In the genomic region with DNA sequence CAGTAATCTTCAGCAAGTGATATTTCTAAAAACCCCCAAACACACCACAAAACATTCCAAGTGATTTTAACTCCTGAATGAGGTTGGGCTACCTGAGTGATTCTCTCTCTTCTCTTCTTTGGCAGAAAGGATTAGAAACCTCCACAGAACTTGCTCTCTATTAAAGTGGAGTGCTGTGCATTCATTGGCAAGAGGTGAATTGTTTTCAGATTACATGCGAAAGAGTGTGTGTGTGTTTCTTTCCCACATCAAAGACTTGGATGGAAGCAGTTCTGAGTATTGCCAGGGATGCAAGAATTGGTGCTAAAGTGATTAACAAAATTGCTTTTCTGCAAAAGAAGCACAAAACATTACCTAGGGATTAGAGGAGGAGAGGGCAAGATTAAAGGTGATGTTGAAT, we compare ENCODE assay signal across 16 cellular contexts. TPM values are rescaled to one million over a fixed set of nuclear protein-coding genes. Genes with fewer than 3 reads are reported as not detected.
DNase-seq lines count a peak whose midpoint lies in the region; ATAC-seq, FAIRE-seq and TF ChIP-seq lines count a peak whose summit lies in the region.
"Had no signal": no experiment of that assay in that cellular context is flagged by ENCODE, and none has a peak within 500 bp of the region (broad histone marks: within the 10 kb centered on the region; RNA-seq: fewer than 3 reads in every experiment).

No MANE protein-coding gene starts in this region.

- no peak overlapping the region for H3K4me2 ChIP-seq in A549
- H3K4me2 ChIP-seq: BLaER1 treated with 17β-estradiol and CSF1 and Interleukin-3, amounts not matched to agents 10 nM and 100 nM had no signal

- H3K4me1 ChIP-seq in A549, result 0 out of 3 replicates have a peak, but pooled peaks cover 3% of the 10 kb centered on the region
- H3K4me1 ChIP-seq in CD4-positive, alpha-beta memory T cell (ENCODE audit: insufficient read depth, low read length), result no peaks in the 10 kb centered on the region
- H3K4me1 ChIP-seq: BLaER1 treated with 17β-estradiol and CSF1 and Interleukin-3, amounts not matched to agents 10 nM and 100 nM had no signal

- peaks cover 51% of the 10 kb centered on the region for H3K27me3 Mint-ChIP-seq in activated CD4-positive, alpha-beta T cell treated with anti-CD3 and anti-CD28 coated beads, Interleukin-2, amount 10 ng/mL, durations not matched to agents 24 days and 14 days
- peaks cover 10 to 17% of the 10 kb centered on the region in 2 donors for H3K27me3 Mint-ChIP-seq in CD4-positive, alpha-beta memory T cell

- FAIRE-seq in A549 (lab: Jason Lieb, UNC), result peak; percentile 73
- FAIRE-seq: GM19239 had no signal

- ATAC-seq in A549, result no peak

- CTCF ChIA-PET in A549 (lab: Yijun Ruan, JAX), result no interaction called here
- CTCF ChIA-PET in CD4-positive, alpha-beta memory T cell (lab: Charles Lee; ENCODE audit: partially characterized antibody), result no interaction called here

- TF ChIP-seq CTCF in A549 (IDR thresholded peaks at IDR 0.05), result no peak

- H3K4me3 Mint-ChIP-seq in activated CD4-positive, alpha-beta T cell treated with anti-CD3 and anti-CD28 coated beads, Interleukin-2, amount 10 ng/mL, durations not matched to agents 24 days and 14 days, result no peak overlapping the region
- H3K4me3 Mint-ChIP-seq in CD4-positive, alpha-beta memory T cell, result no peak overlapping the region
- H3K4me3 Mint-ChIP-seq: CD4-positive, CD25-positive, alpha-beta regulatory T cell had no signal

- no peak for TF ChIP-seq POLR2A in A549 (IDR thresholded peaks at IDR 0.05; ENCODE audit: low read length)

- intact Hi-C loops in activated CD4-positive, alpha-beta T cell treated with anti-CD3 and anti-CD28 coated beads, Interleukin-2, amount 10 ng/mL, durations not matched to agents 24 days and 14 days (cut with micrococcal nuclease), result loop anchor here (1.0 to 5.0 kb wide), 2 partner anchors 8 to 74 kb away; a partner anchor contains a TSS
- intact Hi-C loops in CD4-positive, alpha-beta memory T cell (cut with micrococcal nuclease), result no loop called here

- no peak for TF ChIP-seq EP300 in A549 (IDR thresholded peaks at IDR 0.05)

- H3K36me3 Mint-ChIP-seq in activated CD4-positive, alpha-beta T cell treated with anti-CD3 and anti-CD28 coated beads, Interleukin-2, amount 10 ng/mL, durations not matched to agents 24 days and 14 days (ENCODE audit: low read depth), result no peaks in the 10 kb centered on the region
- H3K36me3 Mint-ChIP-seq in CD4-positive, alpha-beta memory T cell, result no peaks in the 10 kb centered on the region
- H3K36me3 Mint-ChIP-seq: CD4-positive, CD25-positive, alpha-beta regulatory T cell had no signal

- no peak overlapping the region for H3K27ac Mint-ChIP-seq in activated CD4-positive, alpha-beta T cell treated with anti-CD3 and anti-CD28 coated beads, Interleukin-2, amount 10 ng/mL, durations not matched to agents 24 days and 14 days
- H3K27ac Mint-ChIP-seq in CD4-positive, alpha-beta memory T cell, result no peak overlapping the region
- H3K27ac Mint-ChIP-seq: CD4-positive, CD25-positive, alpha-beta regulatory T cell had no signal

- POLR2A ChIA-PET in A549 (lab: Yijun Ruan, JAX), result no interaction called here
- POLR2A ChIA-PET in CD4-positive, alpha-beta memory T cell (lab: Charles Lee; ENCODE audit: partially characterized antibody), result no interaction called here

- no peak overlapping the region for H3K4me3 ChIP-seq in A549
- H3K4me3 ChIP-seq in CD4-positive, alpha-beta memory T cell (ENCODE audit: low read length in 2 of 2), result no peak overlapping the region
- H3K4me3 ChIP-seq: BLaER1 treated with 17β-estradiol and CSF1 and Interleukin-3, amounts not matched to agents 10 nM and 100 nM had no signal

- H3K27ac ChIP-seq in A549, result no peak overlapping the region
- no peak overlapping the region for H3K27ac ChIP-seq in CD4-positive, alpha-beta memory T cell (ENCODE audit: low read depth, low read length)
- H3K27ac ChIP-seq: BLaER1 treated with 17β-estradiol and CSF1 and Interleukin-3, amounts not matched to agents 10 nM and 100 nM had no signal

- H3K4me1 Mint-ChIP-seq in activated CD4-positive, alpha-beta T cell treated with anti-CD3 and anti-CD28 coated beads, Interleukin-2, amount 10 ng/mL, durations not matched to agents 24 days and 14 days, result peaks cover 22% of the 10 kb centered on the region
- H3K4me1 Mint-ChIP-seq in CD4-positive, alpha-beta memory T cell, result peaks cover 0 to 6% (median 5%) of the 10 kb centered on the region in 4 donors

- TF ChIP-seq RAD21 in A549 (conservative IDR thresholded peaks at IDR 0.05 in 1 of 2, IDR thresholded peaks at IDR 0.05 in 1 of 2), result no peak

- 81% methylated on average over 1 of the region's 1 CpG for WGBS in A549 (ENCODE audit: missing lambda C conversion rate)

- H3K9me3 ChIP-seq in A549, result no peaks in the 10 kb centered on the region
- H3K9me3 ChIP-seq in CD4-positive, alpha-beta memory T cell (ENCODE audit: control insufficient read depth in 1 of 2, low read length in 2 of 2), result no peaks in the 10 kb centered on the region
- H3K9me3 ChIP-seq: BLaER1 treated with 17β-estradiol and CSF1 and Interleukin-3, amounts not matched to agents 10 nM and 100 nM had no signal

- DNase-seq in activated CD4-positive, alpha-beta T cell treated with anti-CD3 and anti-CD28 coated beads, Interleukin-2, amount 10 ng/mL, durations not matched to agents 24 days and 14 days, result peak; percentile 67
- no peak for DNase-seq in activated CD4-positive, alpha-beta T cell treated with anti-CD3 and anti-CD28 coated beads, Interleukin-2, amount 50 U/mL, for 1 hour
- DNase-seq in A549 (ENCODE audit: low read depth in 1 of 2, low spot score in 1 of 2) (no peak), SW480 (ENCODE audit: low spot score) (peak; percentile 64), astrocyte of the hippocampus (ENCODE audit: low read depth, low spot score) (peak; percentile 56), HT-29 (ENCODE audit: low spot score) (no peak), NCI-H510A treated with DMSO at 0.1 percent for 48 hours (lab: John Stamatoyannopoulos, UW) (no peak)
- no peak for DNase-seq in CD4-positive, alpha-beta memory T cell
- DNase-seq: 8988T, ACHN, DMS79 treated with DMSO at 0.1 percent for 48 hours, GOT3, HCEC 1CT had no signal

- H3K36me3 ChIP-seq in CD4-positive, alpha-beta memory T cell (ENCODE audit: insufficient read depth, low read length), result no peaks in the 10 kb centered on the region
- H3K36me3 ChIP-seq: BLaER1 treated with 17β-estradiol and CSF1 and Interleukin-3, amounts not matched to agents 10 nM and 100 nM had no signal

- H3K27me3 ChIP-seq in CD4-positive, alpha-beta memory T cell (ENCODE audit: insufficient read depth, low read length), result no peaks in the 10 kb centered on the region
- H3K27me3 ChIP-seq: BLaER1 treated with 17β-estradiol and CSF1 and Interleukin-3, amounts not matched to agents 10 nM and 100 nM had no signal

- H3K9me3 Mint-ChIP-seq in activated CD4-positive, alpha-beta T cell treated with anti-CD3 and anti-CD28 coated beads, Interleukin-2, amount 10 ng/mL, durations not matched to agents 24 days and 14 days, result no peaks in the 10 kb centered on the region
- no peaks in the 10 kb centered on the region for H3K9me3 Mint-ChIP-seq in CD4-positive, alpha-beta memory T cell
- H3K9me3 Mint-ChIP-seq: CD4-positive, CD25-positive, alpha-beta regulatory T cell had no signal

TF ChIP-seq in A549, 52 proteins besides CTCF, POLR2A, EP300 and RAD21:
- TF ChIP-seq ZFP36 (IDR thresholded peaks at IDR 0.05; ENCODE audit: borderline replicate concordance, partially characterized antibody) (no peak), MAZ (IDR thresholded peaks at IDR 0.05; ENCODE audit: borderline replicate concordance, low read depth, low read length) (no peak), TFCP2L1 (CRISPR knock-in tag; IDR thresholded peaks at IDR 0.05) (no peak), KDM5A (IDR thresholded peaks at IDR 0.05) (no peak), CHD4 (IDR thresholded peaks at IDR 0.05; ENCODE audit: borderline replicate concordance) (no peak), SREBF2 (IDR thresholded peaks at IDR 0.05) (no peak), ZSCAN20 (CRISPR knock-in tag; IDR thresholded peaks at IDR 0.05) (no peak), CHD2 (IDR thresholded peaks at IDR 0.05; ENCODE audit: low read length, partially characterized antibody) (no peak), CEBPB (IDR thresholded peaks at IDR 0.05) (no peak), BHLHE40 (IDR thresholded peaks at IDR 0.05; ENCODE audit: low read depth, low read length) (no peak), CBX2 (IDR thresholded peaks at IDR 0.05; ENCODE audit: borderline replicate concordance, low read depth) (no peak)
- TF ChIP-seq, protein P1, sequence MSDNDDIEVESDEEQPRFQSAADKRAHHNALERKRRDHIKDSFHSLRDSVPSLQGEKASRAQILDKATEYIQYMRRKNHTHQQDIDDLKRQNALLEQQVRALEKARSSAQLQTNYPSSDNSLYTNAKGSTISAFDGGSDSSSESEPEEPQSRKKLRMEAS (IDR thresholded peaks at IDR 0.05), result no peak
TF ChIP-seq in A549: peak in this region for 0.

RNA-seq across cellular contexts. Expression of a gene that starts 13.1 kb away (rescaled TPM):
- total RNA-seq in activated CD4-positive, alpha-beta T cell treated with anti-CD3 and anti-CD28 coated beads, Interleukin-2, amount 10 ng/mL, durations not matched to agents 24 days and 14 days, result 28.4 and 32.0 TPM in 2 replicates
- polyA plus RNA-seq in A549 (2011; rRNA removed) (37.5 and 41.1 TPM in 2 replicates), A549 (2017; fragmentation: RNase III; extraction: RNeasy Plus Mini Kit Qiagen cat#74134 plus additional on column Dnase treatment) (16.9 to 28.2 TPM (median 24.0 TPM) in 3 replicates)
- polyA plus RNA-seq in A549 (2012; cell fraction: cytosol; rRNA removed), result 24.4 and 28.5 TPM in 2 replicates
- 39.2 and 39.9 TPM in 2 replicates for polyA plus RNA-seq in A549 (2012; cell fraction: nucleus; rRNA removed)
- polyA minus RNA-seq in A549 (2011; rRNA and poly(A)+ RNA removed), result 99.6 and 124 TPM in 2 replicates
- 10 to 100 TPM; 84.9 to 96.6 TPM for total RNA-seq in CD4-positive, alpha-beta memory T cell
- 1 to 10 TPM; 5.1 to 8.5 TPM for polyA plus RNA-seq in CD4-positive, alpha-beta memory T cell
- total RNA-seq in HT-29 (2014; rRNA removed; shearing (Covaris generic)), result 19.1 and 30.3 TPM in 2 replicates

Comparison
In these comparisons a context has a peak if more than half of its experiments do, and no peak if none do; other contexts are left out.
1. DNase-seq: peak in activated CD4-positive, alpha-beta T cell treated with anti-CD3 and anti-CD28 coated beads, Interleukin-2, amount 10 ng/mL, durations not matched to agents 24 days and 14 days (single experiment), SW480 (single experiment) and astrocyte of the hippocampus (single experiment); none in activated CD4-positive, alpha-beta T cell treated with anti-CD3 and anti-CD28 coated beads, Interleukin-2, amount 50 U/mL, for 1 hour (single experiment), A549 (0 of 2), CD4-positive, alpha-beta memory T cell (0 of 5), HT-29 (single experiment) and NCI-H510A treated with DMSO at 0.1 percent for 48 hours (single experiment).